In the genomic region with DNA sequence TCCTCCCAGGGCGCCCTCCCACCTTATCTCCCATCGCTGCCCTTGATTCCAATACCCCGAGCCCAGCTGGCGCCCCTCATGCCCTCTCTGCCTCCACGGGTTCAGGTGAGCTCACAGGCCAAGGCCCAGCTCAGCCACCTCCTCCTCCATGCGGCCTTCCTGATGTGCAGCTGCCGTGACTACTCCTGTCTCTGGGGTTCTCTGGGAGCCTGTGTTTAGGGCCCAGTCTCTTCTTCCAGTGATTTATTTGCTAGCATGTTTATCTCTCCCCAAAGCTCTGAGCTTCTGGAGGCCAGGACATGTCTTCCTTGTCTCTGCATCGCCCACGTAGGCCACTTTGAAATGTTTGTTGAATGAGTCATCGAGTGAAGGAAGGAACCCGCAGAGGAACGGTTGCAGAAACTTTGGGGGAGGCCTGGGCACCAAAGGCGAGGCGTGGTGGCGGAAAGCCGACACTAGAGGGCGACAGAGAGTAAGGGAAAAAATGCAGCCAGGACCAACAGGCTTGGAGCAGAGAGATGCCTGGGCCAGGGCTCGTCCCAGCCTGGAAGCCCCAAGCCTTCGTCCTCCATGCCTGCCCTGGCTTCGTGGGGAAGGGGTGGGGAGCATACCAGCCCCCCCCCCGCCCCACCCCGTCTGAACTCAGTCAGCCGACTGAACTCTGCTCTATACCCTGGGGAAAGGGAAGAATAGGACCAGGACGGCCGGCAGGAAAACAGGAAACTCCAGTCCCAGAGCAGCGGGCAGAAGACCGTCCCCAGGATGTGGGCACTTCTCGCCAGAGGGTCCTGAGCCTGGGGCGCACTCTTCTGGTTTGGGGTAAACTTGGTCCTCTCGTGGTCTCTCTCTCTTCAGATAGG, we compare ENCODE assay signal across 8 cellular contexts. TPM values are rescaled to one million over a fixed set of nuclear protein-coding genes. Genes with fewer than 3 reads are reported as not detected.
DNase-seq lines count a peak whose midpoint lies in the region; ATAC-seq and TF ChIP-seq lines count a peak whose summit lies in the region.

No MANE protein-coding gene starts in this region.

- no peak for TF ChIP-seq EP300 in gastroesophageal sphincter (IDR thresholded peaks at IDR 0.05)

- no peaks in the 10 kb centered on the region for H3K79me2 ChIP-seq in DND-41 (ENCODE audit: insufficient read depth, low read length)

- H3K27ac ChIP-seq in DND-41 (ENCODE audit: low read length) = no peak overlapping the region
- H3K27ac ChIP-seq in SJCRH30 = peak overlapping the region; percentile 66
- peak overlapping the region; percentile 87 to 98 (median 97) for H3K27ac ChIP-seq in gastroesophageal sphincter
- H3K27ac ChIP-seq in substantia nigra (ENCODE audit: low read depth, low read length, poor library complexity, severe bottlenecking) = peak overlapping the region; percentile 86

- 15 to 41% methylated on average over 9 to 15 of the region's 30 CpGs for WGBS in gastroesophageal sphincter (ENCODE audit: low coverage in 1 of 2), 2 donors

- H3K4me1 ChIP-seq in DND-41 (ENCODE audit: insufficient read depth, low read length) = peaks cover 9% of the 10 kb centered on the region
- H3K4me1 ChIP-seq in SJCRH30 = peaks cover 16% of the 10 kb centered on the region
- H3K4me1 ChIP-seq in gastroesophageal sphincter = peaks cover 6 to 57% (median 37%) of the 10 kb centered on the region in 3 donors

- H3K9me3 ChIP-seq in DND-41 (ENCODE audit: insufficient read depth, low read length, severe bottlenecking) (no peaks in the 10 kb centered on the region), SJCRH30 (replicated peaks) (no peaks in the 10 kb centered on the region), gastroesophageal sphincter (no peaks in the 10 kb centered on the region)

- no peaks in the 10 kb centered on the region for H3K27me3 ChIP-seq in DND-41 (ENCODE audit: insufficient read depth, low read length, poor library complexity)
- no peaks in the 10 kb centered on the region for H3K27me3 ChIP-seq in SJCRH30
- H3K27me3 ChIP-seq in gastroesophageal sphincter = no peaks in the 10 kb centered on the region

- TF ChIP-seq CTCF in DND-41 (IDR thresholded peaks at IDR 0.05; ENCODE audit: borderline replicate concordance, extremely low read depth, low read length, poor library complexity, severe bottlenecking) (peak; percentile 98), gastroesophageal sphincter (IDR thresholded peaks at IDR 0.05) (peak in 3 of 4 experiments; percentile 94 to 99 (median 99))

- peak; percentile 84 for DNase-seq in DND-41
- DNase-seq in KG1 (lab: John Stamatoyannopoulos, UW) = peak; percentile 82
- peak; percentile 92 to 98 for DNase-seq in SJCRH30
- peak; percentile 89 for DNase-seq in activated naive CD4-positive, alpha-beta T cell treated with Interleukin-2 at 50 U/mL for 16 hours
- peak; percentile 17 to 95 (median 84) for DNase-seq in nucleus accumbens (lab: John Stamatoyannopoulos, UW)
- peak; percentile 23 to 95 (median 84) for DNase-seq in substantia nigra (lab: John Stamatoyannopoulos, UW)

- TF ChIP-seq POLR2A in gastroesophageal sphincter (IDR thresholded peaks at IDR 0.05) = peak in 1 of 2 donors; percentile 30

- no peaks in the 10 kb centered on the region for H4K20me1 ChIP-seq in DND-41 (ENCODE audit: insufficient read depth, low read length)

- H2AFZ ChIP-seq in DND-41 (ENCODE audit: low read depth, low read length) = peak overlapping the region; percentile 2; the same call in 1 of the 2 replicates

- no peaks in the 10 kb centered on the region for H3K36me3 ChIP-seq in DND-41 (ENCODE audit: insufficient read depth, low read length)
- no peaks in the 10 kb centered on the region for H3K36me3 ChIP-seq in SJCRH30
- H3K36me3 ChIP-seq in gastroesophageal sphincter = no peaks in the 10 kb centered on the region

- H3K4me3 ChIP-seq in DND-41 (ENCODE audit: low read depth in 1 of 2, low read length in 2 of 2) (no peak overlapping the region), SJCRH30 (peak overlapping the region; percentile 51), gastroesophageal sphincter (peak overlapping the region; percentile 26 to 46)

- peak; percentile 95 for ATAC-seq in DND-41 (ENCODE audit: insufficient read depth, low read depth)
- ATAC-seq in GM21576 (IDR thresholded peaks at IDR 0.05; ENCODE audit: unreplicated experiment) = peak; percentile 72
- peak; percentile 72 for ATAC-seq in gastroesophageal sphincter

- H3K4me2 ChIP-seq in DND-41 (ENCODE audit: insufficient read depth, low read length) = no peak overlapping the region

- no peak overlapping the region for H3K9ac ChIP-seq in DND-41 (ENCODE audit: low read depth, low read length)

RNA-seq across cellular contexts. Expression of gene HSPB1, which starts 10.9 kb away (rescaled TPM):
- total RNA-seq in SJCRH30 (2014; rRNA removed; shearing (Covaris generic)) = 116 and 118 TPM in 2 replicates
- 1,000 to 10,000 TPM in 2 of 4 donors, 100 to 1,000 TPM in 2; 880 to 2,548 (median 1,000) TPM for total RNA-seq in gastroesophageal sphincter

Comparison
In these comparisons a context has a peak if more than half of its experiments do, and no peak if none do; other contexts are left out.
1. H3K4me3 ChIP-seq: peak in SJCRH30 (single experiment) and gastroesophageal sphincter (2 of 2); none in DND-41 (0 of 2).
2. Peak in every context shown above with its lines, with median percentiles within 50 percentile points of each other: ATAC-seq and DNase-seq.